ENCODE assay signal across 16 cellular contexts in the genomic region with DNA sequence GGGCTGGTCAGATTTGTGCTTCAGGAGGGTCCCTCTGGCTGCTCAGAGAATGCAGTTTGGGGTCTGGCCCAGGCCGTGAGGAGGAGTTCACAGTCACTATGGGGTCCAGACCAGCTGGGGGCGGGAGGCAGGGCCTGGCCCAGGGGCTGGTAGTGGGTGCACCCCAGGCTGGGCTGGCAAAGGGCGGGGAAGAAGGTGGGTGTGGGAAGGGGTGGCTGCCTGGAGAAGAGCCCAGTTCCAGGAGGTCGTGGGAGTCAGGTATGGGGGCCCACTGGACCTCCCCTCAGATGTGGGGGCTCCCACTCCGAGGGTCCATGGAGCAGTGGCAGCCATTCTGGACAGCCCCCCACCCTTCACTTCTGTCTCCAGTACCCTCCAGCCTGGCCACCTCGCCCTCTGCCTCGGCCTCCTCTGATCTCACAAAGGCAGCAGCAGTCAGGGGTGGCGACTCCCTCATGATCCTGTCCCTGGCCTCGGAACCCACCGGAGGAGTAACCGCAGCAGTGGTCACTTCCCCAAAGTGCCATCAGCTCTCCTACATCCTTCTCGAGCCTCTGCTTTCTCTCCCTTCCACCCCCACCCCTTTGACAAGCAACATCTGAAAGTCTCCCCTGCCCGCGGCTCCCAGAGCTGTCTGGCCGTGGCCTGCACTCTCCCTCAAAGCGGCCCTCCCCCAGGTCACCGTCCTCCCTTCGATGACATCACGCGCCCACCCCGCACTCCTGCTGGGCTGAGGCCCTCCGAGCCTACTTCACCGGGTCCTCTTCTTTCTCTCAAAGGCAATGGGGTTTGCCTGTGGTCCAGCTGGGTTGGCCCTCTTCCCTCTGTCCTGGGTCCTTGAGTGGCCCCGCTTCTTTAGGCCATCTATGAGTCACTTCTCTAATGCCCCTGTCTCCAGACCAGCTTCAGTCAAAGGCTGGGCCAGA. TPM values are rescaled to one million over a fixed set of nuclear protein-coding genes. Genes with fewer than 3 reads are reported as not detected.
A peak's percentile ranks its signal among the peaks of the same experiment; 100 is the strongest.
DNase-seq lines count a peak whose midpoint lies in the region; ATAC-seq and TF ChIP-seq lines count a peak whose summit lies in the region.
"Had no signal": no experiment of that assay in that cellular context is flagged by ENCODE, and none has a peak within 500 bp of the region (broad histone marks: within the 10 kb centered on the region; RNA-seq: fewer than 3 reads in every experiment).

No MANE protein-coding gene starts in this region.

- ATAC-seq in gastroesophageal sphincter, result no peak

- peak overlapping the region; percentile 51 for H3K4me3 Mint-ChIP-seq in mesothelial cell of epicardium
- H3K4me3 Mint-ChIP-seq in type B pancreatic cell, result peak overlapping the region; percentile 59

- no peak for TF ChIP-seq EP300 in gastroesophageal sphincter (IDR thresholded peaks at IDR 0.05)

- peaks cover 2% of the 10 kb centered on the region for H3K36me3 Mint-ChIP-seq in mesothelial cell of epicardium
- H3K36me3 Mint-ChIP-seq in type B pancreatic cell, result no peaks in the 10 kb centered on the region

- TF ChIP-seq CTCF in cardiac muscle cell (IDR thresholded peaks at IDR 0.05; ENCODE audit: low read depth, low read length) (no peak), left ventricle myocardium inferior (IDR thresholded peaks at IDR 0.05; ENCODE audit: borderline replicate concordance) (no peak), WERI-Rb-1 (IDR thresholded peaks at IDR 0.05; ENCODE audit: low read depth, low read length) (no peak), mesothelial cell of epicardium (IDR thresholded peaks at IDR 0.05; ENCODE audit: unreplicated experiment) (no peak), type B pancreatic cell (conservative IDR thresholded peaks at IDR 0.05) (no peak), gastroesophageal sphincter (IDR thresholded peaks at IDR 0.05) (no peak)

- no peaks in the 10 kb centered on the region for H3K27me3 Mint-ChIP-seq in mesothelial cell of epicardium (ENCODE audit: low read depth)
- peaks cover 3% of the 10 kb centered on the region for H3K27me3 Mint-ChIP-seq in type B pancreatic cell

- H3K27me3 ChIP-seq in cardiac muscle cell (no peaks in the 10 kb centered on the region), left ventricle myocardium inferior (ENCODE audit: low read depth) (no peaks in the 10 kb centered on the region), WERI-Rb-1 (ENCODE audit: insufficient read depth, low read depth, severe bottlenecking) (peaks cover 8% of the 10 kb centered on the region), gastroesophageal sphincter (no peaks in the 10 kb centered on the region)

- no peak for TF ChIP-seq POLR2A in gastroesophageal sphincter (IDR thresholded peaks at IDR 0.05)

- 81% methylated on average over 9 of the region's 24 CpGs; no CpG with 5 or more reads in 1 of the 2 donors for WGBS in gastroesophageal sphincter (ENCODE audit: low coverage in 1 of 2), 2 donors

- intact Hi-C loops in left ventricle myocardium inferior (cut with micrococcal nuclease), result no loop called here

- H3K9me3 ChIP-seq in cardiac muscle cell (ENCODE audit: low read depth) (no peaks in the 10 kb centered on the region), left ventricle myocardium inferior (replicated peaks) (no peaks in the 10 kb centered on the region), WERI-Rb-1 (ENCODE audit: severe bottlenecking) (peaks cover 10% of the 10 kb centered on the region), gastroesophageal sphincter (no peaks in the 10 kb centered on the region)

- H3K4me1 ChIP-seq in cardiac muscle cell (ENCODE audit: low read depth) (peaks cover 8% of the 10 kb centered on the region), left ventricle myocardium inferior (peaks cover 6% of the 10 kb centered on the region), gastroesophageal sphincter (peaks cover 0 to 25% (median 0%) of the 10 kb centered on the region in 3 donors)

- peaks cover 12% of the 10 kb centered on the region for H3K4me1 Mint-ChIP-seq in mesothelial cell of epicardium
- no peaks in the 10 kb centered on the region for H3K4me1 Mint-ChIP-seq in type B pancreatic cell (ENCODE audit: unreplicated experiment)

- H3K27ac Mint-ChIP-seq in mesothelial cell of epicardium, result peak overlapping the region; percentile 82
- H3K27ac Mint-ChIP-seq in type B pancreatic cell, result peak overlapping the region; percentile 41

- H3K4me3 ChIP-seq in cardiac muscle cell (no peak overlapping the region), left ventricle myocardium inferior (no peak overlapping the region), WERI-Rb-1 (ENCODE audit: low read depth, low read length) (peak overlapping the region; percentile 64), gastroesophageal sphincter (no peak overlapping the region)

- H3K36me3 ChIP-seq in cardiac muscle cell, result no peaks in the 10 kb centered on the region
- H3K36me3 ChIP-seq in left ventricle myocardium inferior, result no peaks in the 10 kb centered on the region
- H3K36me3 ChIP-seq in WERI-Rb-1, result peaks cover 29% of the 10 kb centered on the region
- H3K36me3 ChIP-seq in gastroesophageal sphincter, result no peaks in the 10 kb centered on the region

- H3K27ac ChIP-seq in cardiac muscle cell (peak overlapping the region; percentile 85), left ventricle myocardium inferior (replicated peaks) (no peak overlapping the region), WERI-Rb-1 (peak overlapping the region; percentile 99), gastroesophageal sphincter (no peak overlapping the region)
- H3K27ac ChIP-seq: epithelial cell of prostate had no signal

- DNase-seq in cardiac muscle cell (ENCODE audit: low read depth in 1 of 2, low spot score in 1 of 2) (no peak), left ventricle myocardium inferior (no peak), WERI-Rb-1 (peak; percentile 75), mesothelial cell of epicardium (ENCODE audit: low spot score in 2 of 2, unreplicated experiment in 2 of 2) (no peak), type B pancreatic cell (ENCODE audit: extremely low spot score, unreplicated experiment) (no peak), NCI-H1105 treated with DMSO at 0.1 percent for 48 hours (lab: John Stamatoyannopoulos, UW) (no peak), HuH-7.5 (ENCODE audit: low spot score) (no peak)
- DNase-seq: activated CD4-positive, alpha-beta T cell treated with anti-CD3 and anti-CD28 coated beads, Interleukin-2, amount 50 U/mL, for 4 hours; COR-L47; KG1; NCI-H1694; stimulated activated naive CD4-positive, alpha-beta T cell treated with Interleukin-2 at 50 U/mL for 16 hours; T-helper 9 cell had no signal

- H3K9me3 Mint-ChIP-seq in mesothelial cell of epicardium (peaks cover 7% of the 10 kb centered on the region), type B pancreatic cell (peaks cover 5% of the 10 kb centered on the region)

RNA-seq across cellular contexts. Expression of a gene that starts 1.7 kb away (rescaled TPM):
- total RNA-seq in cardiac muscle cell (23.7 and 29.0 TPM in 2 replicates), left ventricle myocardium inferior (229 TPM), mesothelial cell of epicardium (65.3 to 68.0 TPM (median 65.6 TPM) in 3 replicates), type B pancreatic cell (ENCODE audit: low replicate concordance) (19.9 and 56.8 TPM in 2 replicates), gastroesophageal sphincter (10 to 100 TPM; 25.3 to 86.6 (median 37.9) TPM)
- 35.8 and 37.3 TPM in 2 replicates for polyA plus RNA-seq in cardiac muscle cell

RNA-seq across cellular contexts. Expression of a gene that starts 12.4 kb away (rescaled TPM):
- total RNA-seq in cardiac muscle cell (19.4 and 23.5 TPM in 2 replicates), left ventricle myocardium inferior (6.1 TPM), mesothelial cell of epicardium (28.2 to 35.1 TPM (median 28.5 TPM) in 3 replicates), type B pancreatic cell (ENCODE audit: low replicate concordance) (2.2 and 3.7 TPM in 2 replicates), gastroesophageal sphincter (10 to 100 TPM; 14.4 to 55.9 (median 30.1) TPM)
- 14.5 and 25.5 TPM in 2 replicates for polyA plus RNA-seq in cardiac muscle cell

RNA-seq across cellular contexts. Expression of a gene that starts 38.2 kb away (rescaled TPM):
- 74.7 and 94.0 TPM in 2 replicates for total RNA-seq in cardiac muscle cell
- polyA plus RNA-seq in cardiac muscle cell, result 189 and 269 TPM in 2 replicates
- 80.8 TPM for total RNA-seq in left ventricle myocardium inferior
- total RNA-seq in mesothelial cell of epicardium, result 116 to 121 TPM (median 118 TPM) in 3 replicates
- 160 and 223 TPM in 2 replicates for total RNA-seq in type B pancreatic cell (ENCODE audit: low replicate concordance)
- total RNA-seq in gastroesophageal sphincter, result 100 to 1,000 TPM in 2 of 4 donors, 10 to 100 TPM in 2; 76.1 to 125 (median 104) TPM

RNA-seq across cellular contexts. Expression of a gene that starts 38.6 kb away (rescaled TPM):
- total RNA-seq in cardiac muscle cell, result 23.8 and 28.7 TPM in 2 replicates
- 14.6 and 15.3 TPM in 2 replicates for polyA plus RNA-seq in cardiac muscle cell
- total RNA-seq in left ventricle myocardium inferior, result 16.0 TPM
- total RNA-seq in mesothelial cell of epicardium, result 15.4 to 18.3 TPM (median 15.4 TPM) in 3 replicates
- total RNA-seq in type B pancreatic cell (ENCODE audit: low replicate concordance), result 6.2 and 8.0 TPM in 2 replicates
- 10 to 100 TPM; 14.4 to 38.8 (median 22.0) TPM for total RNA-seq in gastroesophageal sphincter

RNA-seq across cellular contexts. Expression of a gene that starts 39.0 kb away (rescaled TPM):
- total RNA-seq in cardiac muscle cell (5.4 and 8.7 TPM in 2 replicates), left ventricle myocardium inferior (not detected), mesothelial cell of epicardium (3.5 to 4.2 TPM (median 3.7 TPM) in 3 replicates), type B pancreatic cell (ENCODE audit: low replicate concordance) (5.8 and 9.5 TPM in 2 replicates), gastroesophageal sphincter (not detected)
- 6.8 and 8.7 TPM in 2 replicates for polyA plus RNA-seq in cardiac muscle cell
- total RNA-seq: myocyte had no signal

Comparison
In these comparisons a context has a peak if more than half of its experiments do, and no peak if none do; other contexts are left out.
1. H3K27ac ChIP-seq: peak in cardiac muscle cell (single experiment) and WERI-Rb-1 (single experiment); none in left ventricle myocardium inferior (single experiment) and gastroesophageal sphincter (0 of 4).